In genomic region chr15:75709458-75709857, GRCh38 we compare ENCODE assay signal across 12 cellular contexts. TPM values are rescaled to one million over a fixed set of nuclear protein-coding genes. Genes with fewer than 3 reads are reported as not detected.
A peak's percentile ranks its signal among the peaks of the same experiment; 100 is the strongest.
DNase-seq lines count a peak whose midpoint lies in the region; ATAC-seq and TF ChIP-seq lines count a peak whose summit lies in the region.
"Not testable (repeated sequence)": the region's sequence is repeated elsewhere in the genome, so short reads cannot be mapped to it uniquely, and the experiment has no call there.
"Had no signal": no experiment of that assay in that cellular context is flagged by ENCODE, and none has a peak within 500 bp of the region (broad histone marks: within the 10 kb centered on the region; RNA-seq: fewer than 3 reads in every experiment).

No MANE protein-coding gene starts in this region.

- TF ChIP-seq POLR2A in vagina (IDR thresholded peaks at IDR 0.05): not testable (repeated sequence)

- H2BK120ac ChIP-seq in neuronal stem cell (ENCODE audit: low read depth, low read length): not testable (repeated sequence)

- peaks cover 22% of the 10 kb centered on the region for H3K36me3 Mint-ChIP-seq in HFFc6 (ENCODE audit: low read depth)

- peak overlapping the region; percentile 66 for H3K27ac Mint-ChIP-seq in HFFc6

- not testable (repeated sequence) for H3K23ac ChIP-seq in neuronal stem cell (ENCODE audit: low read depth, low read length, poor library complexity)

- not testable (repeated sequence) for H3K27me3 ChIP-seq in fibroblast of lung (ENCODE audit: control insufficient read depth, insufficient read depth, low read length); vagina
- H3K27me3 ChIP-seq in neuronal stem cell (ENCODE audit: control insufficient read depth in 3 of 3, insufficient read depth in 3 of 3, low read depth in 1 of 3, low read length in 3 of 3): peaks cover 0 to 23% (median 16%) of the 10 kb centered on the region in 3 experiments
- peaks cover 0 to 12% (median 0%) of the 10 kb centered on the region in 5 donors for H3K27me3 ChIP-seq in subcutaneous abdominal adipose tissue (ENCODE audit: control insufficient read depth in 5 of 5, insufficient read depth in 4 of 5, low read length in 5 of 5)

- H4K91ac ChIP-seq in neuronal stem cell (ENCODE audit: low read depth, low read length, poor library complexity): not testable (repeated sequence)

- H3K9me3 ChIP-seq in fibroblast of lung (ENCODE audit: control insufficient read depth, insufficient read depth, low read depth, low read length); neuronal stem cell (replicated peaks in 1 of 2; ENCODE audit: control insufficient read depth in 2 of 2, insufficient read depth in 1 of 2, low read depth in 1 of 2, low read length in 2 of 2); subcutaneous abdominal adipose tissue (ENCODE audit: control insufficient read depth in 5 of 5, low read length in 5 of 5); vagina: not testable (repeated sequence)

- WGBS in neuronal stem cell (ENCODE audit: extremely low coverage in 2 of 2, insufficient read length in 2 of 2, insufficient replicate concordance in 1 of 2), 2 donors: no CpG with 5 or more reads among the region's 15 CpGs

- H3K79me1 ChIP-seq in neuronal stem cell (ENCODE audit: low read depth, low read length): not testable (repeated sequence)

- peaks cover 50% of the 10 kb centered on the region for H3K79me2 ChIP-seq in fibroblast of lung (ENCODE audit: control insufficient read depth, insufficient read depth, low read length)

- H2BK15ac ChIP-seq in neuronal stem cell (ENCODE audit: low read length): not testable (repeated sequence)

- H3K4ac ChIP-seq in neuronal stem cell (ENCODE audit: low read length): not testable (repeated sequence)

- H3K9ac ChIP-seq in fibroblast of lung (ENCODE audit: insufficient read depth, low read length) (peak overlapping the region; percentile 53), subcutaneous abdominal adipose tissue (ENCODE audit: low read length in 5 of 5) (peak overlapping the region in 1 of 5 donors; percentile 62)
- not testable (repeated sequence) for H3K9ac ChIP-seq in neuronal stem cell (ENCODE audit: low read depth, low read length, poor library complexity)

- not testable (repeated sequence) for H2AFZ ChIP-seq in fibroblast of lung (ENCODE audit: low read length); neuronal stem cell (ENCODE audit: low read length)

- H3K4me3 ChIP-seq in fibroblast of lung (replicated peaks in 1 of 4; ENCODE audit: control extremely low read depth in 1 of 4, insufficient read depth in 1 of 4, low read depth in 3 of 4, low read length in 4 of 4): peak overlapping the region in 2 of 4 experiments; percentile 29 to 38
- H3K4me3 ChIP-seq in neuronal stem cell (ENCODE audit: low read length in 2 of 2): not testable (repeated sequence)
- peak overlapping the region; percentile 9 to 62 (median 40) for H3K4me3 ChIP-seq in subcutaneous abdominal adipose tissue (ENCODE audit: low read depth in 1 of 5, low read length in 5 of 5)
- H3K4me3 ChIP-seq in vagina: peak overlapping the region; percentile 26

- H3K36me3 ChIP-seq in fibroblast of lung (ENCODE audit: control insufficient read depth, insufficient read depth, low read length); neuronal stem cell (replicated peaks in 1 of 2; ENCODE audit: control insufficient read depth in 2 of 2, insufficient read depth in 2 of 2, low read length in 2 of 2); subcutaneous abdominal adipose tissue (ENCODE audit: control insufficient read depth in 5 of 5, insufficient read depth in 5 of 5, low read length in 5 of 5); vagina: not testable (repeated sequence)

- peak overlapping the region; percentile 65 for H3K27ac ChIP-seq in fibroblast of lung (ENCODE audit: insufficient read depth, low read length)
- not testable (repeated sequence) for H3K27ac ChIP-seq in neuronal stem cell (replicated peaks; ENCODE audit: low read length)
- H3K27ac ChIP-seq in subcutaneous abdominal adipose tissue (ENCODE audit: low read depth, low read length): peak overlapping the region; percentile 49
- H3K27ac ChIP-seq in vagina: peak overlapping the region; percentile 66

- ATAC-seq in left ventricle myocardium superior: peak; percentile 76

- H3K4me1 ChIP-seq in fibroblast of lung (ENCODE audit: control insufficient read depth, extremely low read depth, insufficient read depth, low read length) (peaks cover 33% of the 10 kb centered on the region), neuronal stem cell (ENCODE audit: control insufficient read depth in 2 of 2, insufficient read depth in 1 of 2, low read depth in 1 of 2, low read length in 2 of 2) (peaks cover 6 to 14% of the 10 kb centered on the region in 2 donors), subcutaneous abdominal adipose tissue (ENCODE audit: control insufficient read depth in 5 of 5, insufficient read depth in 5 of 5, low read length in 5 of 5) (peaks cover 12 to 74% (median 61%) of the 10 kb centered on the region in 5 donors), vagina (peaks cover 59% of the 10 kb centered on the region)

- not testable (repeated sequence) for H4K8ac ChIP-seq in neuronal stem cell (ENCODE audit: low read depth, low read length)

- H3K14ac ChIP-seq in neuronal stem cell (ENCODE audit: low read length): not testable (repeated sequence)

- H3K18ac ChIP-seq in neuronal stem cell (ENCODE audit: low read length): not testable (repeated sequence)

- peaks cover 62% of the 10 kb centered on the region for H3K4me1 Mint-ChIP-seq in HFFc6 (ENCODE audit: low read depth)

- not testable (repeated sequence) for H2AK5ac ChIP-seq in neuronal stem cell (ENCODE audit: low read depth, low read length)

- not testable (repeated sequence) for H3K9me3 Mint-ChIP-seq in HFFc6

- H2BK5ac ChIP-seq in neuronal stem cell (ENCODE audit: low read length): not testable (repeated sequence)

- H3K27me3 Mint-ChIP-seq in HFFc6 (ENCODE audit: insufficient read depth): not testable (repeated sequence)

- intact Hi-C loops in left ventricle myocardium superior (cut with micrococcal nuclease); vagina (cut with DNase I): not testable (repeated sequence)

- not testable (repeated sequence) for DNase-seq in HFFc6; neuronal stem cell (ENCODE audit: low spot score); vagina (ENCODE audit: extremely low spot score in 2 of 2)
- DNase-seq in RPMI8226 (peak; percentile 21), brain pericyte (ENCODE audit: low read depth, low spot score) (peak; percentile 73), fibroblast of lung (ENCODE audit: low read depth in 2 of 2) (peak; percentile 76 to 84), left ventricle myocardium superior (peak; percentile 87)

- not testable (repeated sequence) for H4K20me1 ChIP-seq in fibroblast of lung (ENCODE audit: control insufficient read depth, extremely low read depth, insufficient read depth, low read length)

- H3K4me3 Mint-ChIP-seq in HFFc6: peak overlapping the region; percentile 63

- peak overlapping the region; percentile 68 for H3K4me2 ChIP-seq in fibroblast of lung (ENCODE audit: extremely low read depth, insufficient read depth, low read length)
- not testable (repeated sequence) for H3K4me2 ChIP-seq in neuronal stem cell (ENCODE audit: insufficient read depth, low read length, poor library complexity, severe bottlenecking)

- TF ChIP-seq CTCF in HFFc6 (IDR thresholded peaks at IDR 0.05); fibroblast of lung (conservative IDR thresholded peaks at IDR 0.05 in 1 of 2, IDR thresholded peaks at IDR 0.05 in 1 of 2; ENCODE audit: low read depth in 1 of 2, low read length in 2 of 2); vagina (IDR thresholded peaks at IDR 0.05): not testable (repeated sequence)

- H2BK12ac ChIP-seq in neuronal stem cell (ENCODE audit: low read length): peak overlapping the region; percentile 41

RNA-seq across cellular contexts. Expression of gene CSPG4, which starts 3.2 kb away (rescaled TPM):
- total RNA-seq in HFFc6 (2021; fragmentation: NEBNext Ultra II Directional; extraction: Animal tissue kit (Norgen Biotek cat#: 25700)): 100 to 1,000 TPM in 1 of 6 experiments, 10 to 100 TPM in 5; 81.2 to 111 (median 95.7) TPM
- 26.5 and 109 TPM in 2 replicates for total RNA-seq in fibroblast of lung
- polyA plus RNA-seq in fibroblast of lung: 14.5 and 23.1 TPM in 2 replicates
- 47.8 and 91.2 TPM in 2 replicates for polyA plus RNA-seq in fibroblast of lung (2012)
- polyA minus RNA-seq in fibroblast of lung (ENCODE audit: low replicate concordance): 130 and 217 TPM in 2 replicates
- total RNA-seq in left ventricle myocardium superior: 5.2 TPM
- 0.11 TPM for polyA plus RNA-seq in neuronal stem cell (2013, experiment 1 of 2)
- 0.10 TPM for polyA plus RNA-seq in neuronal stem cell (2013, experiment 2 of 2)
- 23.1 TPM for total RNA-seq in vagina
- total RNA-seq: activated T-cell treated with anti-CD3 and anti-CD28 coated beads, Interleukin-2, amount 50 U/mL, for 72 hours; CD4-positive, CD25-positive, alpha-beta regulatory T cell; naive thymus-derived CD4-positive, alpha-beta T cell; OCI-LY7 had no signal
- polyA plus RNA-seq: CD4-positive, CD25-positive, alpha-beta regulatory T cell; naive thymus-derived CD4-positive, alpha-beta T cell had no signal
